ENCODE assay signal across 9 cellular contexts in genomic region chr17:64320613-64321553, GRCh38. TPM values are rescaled to one million over a fixed set of nuclear protein-coding genes. Genes with fewer than 3 reads are reported as not detected.
DNase-seq lines count a peak whose midpoint lies in the region; ATAC-seq and TF ChIP-seq lines count a peak whose summit lies in the region.
"Had no signal": no experiment of that assay in that cellular context is flagged by ENCODE, and none has a peak within 500 bp of the region (broad histone marks: within the 10 kb centered on the region; RNA-seq: fewer than 3 reads in every experiment).

No MANE protein-coding gene starts in this region.

- peaks cover 4% of the 10 kb centered on the region for H3K27me3 Mint-ChIP-seq in activated T-cell treated with anti-CD3 and anti-CD28 coated beads, Interleukin-2, amount 50 U/mL, for 4 hours (ENCODE audit: low read depth)
- H3K27me3 Mint-ChIP-seq: activated naive CD4-positive, alpha-beta T cell treated with anti-CD3 and anti-CD28 coated beads, Interleukin-2, amount 50 U/mL, for 24 hours had no signal

- H2AFZ ChIP-seq in Karpas-422 (ENCODE audit: low read length) (0 out of 2 replicates have a peak overlapping the region, but pooled peaks have one; percentile 50), PC-3 (ENCODE audit: low read length) (peak overlapping the region; percentile 69), neuronal stem cell (ENCODE audit: low read length) (peak overlapping the region; percentile 71)

- no peak overlapping the region for H2BK12ac ChIP-seq in neuronal stem cell (ENCODE audit: low read length)

- no peaks in the 10 kb centered on the region for H3K9me3 ChIP-seq in Karpas-422 (ENCODE audit: low read length)
- H3K9me3 ChIP-seq in PC-3 (ENCODE audit: low read length): no peaks in the 10 kb centered on the region
- H3K9me3 ChIP-seq in neuronal stem cell (replicated peaks in 1 of 2; ENCODE audit: control insufficient read depth in 2 of 2, insufficient read depth in 1 of 2, low read depth in 1 of 2, low read length in 2 of 2): no peaks in the 10 kb centered on the region
- no peaks in the 10 kb centered on the region for H3K9me3 ChIP-seq in testis

- H3K4me1 ChIP-seq in Karpas-422 (ENCODE audit: low read length): peaks cover 18% of the 10 kb centered on the region
- H3K4me1 ChIP-seq in PC-3 (ENCODE audit: insufficient read depth, low read length): peaks cover 12% of the 10 kb centered on the region
- no peaks in the 10 kb centered on the region for H3K4me1 ChIP-seq in neuronal stem cell (ENCODE audit: control insufficient read depth in 2 of 2, insufficient read depth in 1 of 2, low read depth in 1 of 2, low read length in 2 of 2)
- peaks cover 9% of the 10 kb centered on the region for H3K4me1 ChIP-seq in testis

- H3K27ac ChIP-seq in Karpas-422 (ENCODE audit: low read length): no peak overlapping the region
- H3K27ac ChIP-seq in PC-3 (ENCODE audit: low read length): peak overlapping the region; percentile 56
- H3K27ac ChIP-seq in neuronal stem cell (replicated peaks; ENCODE audit: low read length): no peak overlapping the region
- peak overlapping the region in 1 of 2 donors; percentile 29 for H3K27ac ChIP-seq in testis

- H3K79me2 ChIP-seq in Karpas-422 (ENCODE audit: low read length) (no peaks in the 10 kb centered on the region), PC-3 (ENCODE audit: low read length) (no peaks in the 10 kb centered on the region)

- H3K14ac ChIP-seq in neuronal stem cell (ENCODE audit: low read length): no peak overlapping the region

- POLR2A ChIA-PET in PC-3 (lab: Charles Lee; ENCODE audit: unreplicated experiment): no interaction called here

- peak overlapping the region; percentile 51 for H3K4me3 Mint-ChIP-seq in activated T-cell treated with anti-CD3 and anti-CD28 coated beads, Interleukin-2, amount 50 U/mL, for 4 hours
- H3K4me3 Mint-ChIP-seq: activated naive CD4-positive, alpha-beta T cell treated with anti-CD3 and anti-CD28 coated beads, Interleukin-2, amount 50 U/mL, for 24 hours had no signal

- H3K9ac ChIP-seq in Karpas-422 (ENCODE audit: low read length) (no peak overlapping the region), PC-3 (ENCODE audit: low read length) (peak overlapping the region; percentile 31), neuronal stem cell (ENCODE audit: low read depth, low read length, poor library complexity) (peak overlapping the region; percentile 39)

- no CpG with 5 or more reads among the region's 28 CpGs for WGBS in neuronal stem cell (ENCODE audit: extremely low coverage in 2 of 2, insufficient read length in 2 of 2, insufficient replicate concordance in 1 of 2), 2 donors
- 27 to 34% methylated on average over 26 to 28 of the region's 28 CpGs for WGBS in testis, 2 donors

- H3K36me3 Mint-ChIP-seq in activated T-cell treated with anti-CD3 and anti-CD28 coated beads, Interleukin-2, amount 50 U/mL, for 4 hours (ENCODE audit: insufficient read depth): no peaks in the 10 kb centered on the region

- H3F3A ChIP-seq in PC-3 (ENCODE audit: low read length, unreplicated experiment): no peaks in the 10 kb centered on the region

- ATAC-seq in PC-3: peak; percentile 82
- ATAC-seq in activated T-cell treated with anti-CD3 and anti-CD28 coated beads, Interleukin-2, amount 50 U/mL, for 4 hours: peak; percentile 51 to 74
- ATAC-seq in HG03280 (IDR thresholded peaks at IDR 0.05; ENCODE audit: unreplicated experiment): no peak

- TF ChIP-seq CTCF in PC-3 (conservative IDR thresholded peaks at IDR 0.05; ENCODE audit: low read depth, low read length) (peak; percentile 96), fibroblast of mammary gland (conservative IDR thresholded peaks at IDR 0.05; ENCODE audit: control insufficient read depth, insufficient read depth, low read depth, low read length) (peak; percentile 78), testis (IDR thresholded peaks at IDR 0.05) (peak; percentile 59 to 76 (median 63))

- H2AK5ac ChIP-seq in neuronal stem cell (ENCODE audit: low read depth, low read length): peak overlapping the region; percentile 17

- H3K9me2 ChIP-seq in Karpas-422 (replicated peaks; ENCODE audit: insufficient read depth, low read length) (no peaks in the 10 kb centered on the region), PC-3 (replicated peaks; ENCODE audit: low read length) (no peaks in the 10 kb centered on the region)

- H3K18ac ChIP-seq in neuronal stem cell (ENCODE audit: low read length): no peak overlapping the region

- H3K23ac ChIP-seq in neuronal stem cell (ENCODE audit: low read depth, low read length, poor library complexity): no peak overlapping the region

- H3K4me1 Mint-ChIP-seq in activated T-cell treated with anti-CD3 and anti-CD28 coated beads, Interleukin-2, amount 50 U/mL, for 4 hours (ENCODE audit: low read depth): peaks cover 5% of the 10 kb centered on the region

- DNase-seq in DMS 273 (lab: John Stamatoyannopoulos, UW; ENCODE audit: unreplicated experiment) (peak; percentile 93), Karpas-422 (peak; percentile 86), PC-3 (peak; percentile 98), fibroblast of mammary gland (ENCODE audit: low read depth) (peak; percentile 87), neuronal stem cell (ENCODE audit: low spot score) (peak; percentile 71), testis (peak; percentile 84)
- DNase-seq in activated T-cell treated with anti-CD3 and anti-CD28 coated beads, Interleukin-2, amount 50 U/mL, for 4 hours: peak; percentile 49

- H4K8ac ChIP-seq in neuronal stem cell (ENCODE audit: low read depth, low read length): no peak overlapping the region

- no peak overlapping the region for H3K4me2 ChIP-seq in Karpas-422 (ENCODE audit: low read depth, low read length, poor library complexity, severe bottlenecking)
- H3K4me2 ChIP-seq in PC-3 (ENCODE audit: low read length): no peak overlapping the region; the same call in 1 of the 2 replicates
- no peak overlapping the region for H3K4me2 ChIP-seq in neuronal stem cell (ENCODE audit: insufficient read depth, low read length, poor library complexity, severe bottlenecking)

- no peaks in the 10 kb centered on the region for H3K9me3 Mint-ChIP-seq in activated T-cell treated with anti-CD3 and anti-CD28 coated beads, Interleukin-2, amount 50 U/mL, for 4 hours
- H3K9me3 Mint-ChIP-seq: activated naive CD4-positive, alpha-beta T cell treated with anti-CD3 and anti-CD28 coated beads, Interleukin-2, amount 50 U/mL, for 24 hours had no signal

- H3K79me1 ChIP-seq in neuronal stem cell (ENCODE audit: low read depth, low read length): no peaks in the 10 kb centered on the region

- H3K36me3 ChIP-seq in Karpas-422 (ENCODE audit: insufficient read depth, low read length) (no peaks in the 10 kb centered on the region), PC-3 (ENCODE audit: low read depth, low read length) (0 out of 2 replicates have a peak, but pooled peaks cover 3% of the 10 kb centered on the region), neuronal stem cell (replicated peaks in 1 of 2; ENCODE audit: control insufficient read depth in 2 of 2, insufficient read depth in 2 of 2, low read length in 2 of 2) (no peaks in the 10 kb centered on the region), testis (ENCODE audit: low read depth, missing control alignments) (no peaks in the 10 kb centered on the region)

- BruUV-seq in PC-3 (replicated peaks; lab: Mats Ljungman, UMichigan): no TSS peak

- H2BK120ac ChIP-seq in neuronal stem cell (ENCODE audit: low read depth, low read length): no peak overlapping the region

- CTCF ChIA-PET in PC-3 (lab: Charles Lee): interaction anchor here (0.6 to 1.7 kb wide), 5 partner anchors 19 to 99 kb away, joined by 3 to 11 read pairs (median 6); no protein-coding TSS in a partner anchor

- H4K91ac ChIP-seq in neuronal stem cell (ENCODE audit: low read depth, low read length, poor library complexity): no peak overlapping the region

- H2BK5ac ChIP-seq in neuronal stem cell (ENCODE audit: low read length): no peak overlapping the region

- H3K4me3 ChIP-seq in Karpas-422 (ENCODE audit: low read length) (no peak overlapping the region), PC-3 (ENCODE audit: low read length) (no peak overlapping the region), fibroblast of mammary gland (ENCODE audit: control insufficient read depth, low read depth, low read length) (no peak overlapping the region), neuronal stem cell (ENCODE audit: low read length in 2 of 2) (no peak overlapping the region), testis (peak overlapping the region in 1 of 2 donors; percentile 1)

- no peak for TF ChIP-seq POLR2A in testis (IDR thresholded peaks at IDR 0.05)

- H2BK15ac ChIP-seq in neuronal stem cell (ENCODE audit: low read length): peak overlapping the region; percentile 19

- intact Hi-C loops in PC-3 (cut with micrococcal nuclease) (loop anchor here (1.0 to 5.0 kb wide), 3 partner anchors 64 to 171 kb away; no protein-coding TSS in a partner anchor), testis (cut with DNase I; ENCODE audit: low total_unique reads) (loop anchor here (5.0 kb wide), 1 partner anchor 91 kb away; no protein-coding TSS in a partner anchor)

- H3K4ac ChIP-seq in neuronal stem cell (ENCODE audit: low read length): no peak overlapping the region

- no peaks in the 10 kb centered on the region for H4K20me1 ChIP-seq in Karpas-422 (ENCODE audit: insufficient read depth, low read depth, low read length)
- H4K20me1 ChIP-seq in PC-3 (ENCODE audit: low read length): no peaks in the 10 kb centered on the region

- H3K27me3 ChIP-seq in Karpas-422 (ENCODE audit: low read length) (no peaks in the 10 kb centered on the region), PC-3 (ENCODE audit: low read length) (no peaks in the 10 kb centered on the region), neuronal stem cell (ENCODE audit: control insufficient read depth in 3 of 3, insufficient read depth in 3 of 3, low read depth in 1 of 3, low read length in 3 of 3) (no peaks in the 10 kb centered on the region), testis (no peaks in the 10 kb centered on the region)

RNA-seq across cellular contexts. Expression of gene TEX2, which starts 57.8 kb away (rescaled TPM):
- total RNA-seq in Karpas-422 (2014; rRNA removed; shearing (Covaris generic); ENCODE audit: low replicate concordance): 5.5 and 5.6 TPM in 2 replicates
- total RNA-seq in PC-3 (2014; rRNA removed): 44.2 and 50.5 TPM in 2 replicates
- 10 to 100 TPM; 18.4 to 20.4 (median 19.9) TPM for total RNA-seq in activated T-cell treated with anti-CD3 and anti-CD28 coated beads, Interleukin-2, amount 50 U/mL, for 4 hours
- 4.1 TPM for polyA plus RNA-seq in neuronal stem cell (2013, experiment 1 of 2)
- 4.3 TPM for polyA plus RNA-seq in neuronal stem cell (2013, experiment 2 of 2)
- total RNA-seq in testis: 10 to 100 TPM; 66.0 to 99.9 TPM
- 136 TPM for polyA plus RNA-seq in testis (ENCODE audit: insufficient read depth, low read depth, low replicate concordance)
